Comparison of ENCODE assay signal across 8 cellular contexts in genomic region chr5:140372971-140373487, GRCh38. TPM values are rescaled to one million over a fixed set of nuclear protein-coding genes. Genes with fewer than 3 reads are reported as not detected.
DNase-seq lines count a peak whose midpoint lies in the region; ATAC-seq and TF ChIP-seq lines count a peak whose summit lies in the region.

No MANE protein-coding gene starts in this region.

- H3K27me3 ChIP-seq in upper lobe of left lung, result no peaks in the 10 kb centered on the region

- POLR2A ChIA-PET in HEK293T (lab: Yijun Ruan, JAX), result interaction anchor here (0.8 to 2.2 kb wide), 7 partner anchors 28 to 318 kb away, joined by 3 to 9 read pairs (median 3); partner anchors contain the start of genes ANKHD1, HARS1, HARS2 and IK

- no peak overlapping the region for H3K4me3 ChIP-seq in fibroblast of villous mesenchyme (ENCODE audit: low read depth, low read length)
- H3K4me3 ChIP-seq in upper lobe of left lung, result no peak overlapping the region

- H3K4me3 Mint-ChIP-seq in activated T-cell treated with anti-CD3 and anti-CD28 coated beads, Interleukin-2, amount 50 U/mL, for 24 hours, result no peak overlapping the region
- H3K4me3 Mint-ChIP-seq in natural killer cell treated with Interleukin-12 subunit alpha and Interleukin-12 subunit beta and Interleukin-15 and Interleukin-18, amount 100 ng/mL, for 72 hours, result no peak overlapping the region

- ATAC-seq in natural killer cell treated with Interleukin-12 subunit alpha and Interleukin-12 subunit beta and Interleukin-15 and Interleukin-18, amount 100 ng/mL, for 72 hours, result peak; percentile 48 to 75
- ATAC-seq in upper lobe of left lung (ENCODE audit: low FRiP score in 2 of 2) (peak; percentile 86 to 92), HG02798 (IDR thresholded peaks at IDR 0.05; ENCODE audit: poor library complexity, unreplicated experiment) (no peak)

- CTCF ChIA-PET in HEK293T (lab: Yijun Ruan, JAX), result interaction anchor here (0.6 to 2.0 kb wide), 22 partner anchors 9 to 353 kb away, joined by 3 to 15 read pairs (median 4); partner anchors contain the start of gene ANKHD1

- no peak for TF ChIP-seq POLR2A in upper lobe of left lung (IDR thresholded peaks at IDR 0.05)

- WGBS in upper lobe of left lung, 2 donors, result 6 to 12% methylated on average over 2 of the region's 2 CpGs

- no peaks in the 10 kb centered on the region for H3K36me3 ChIP-seq in upper lobe of left lung

- no peaks in the 10 kb centered on the region for H3K9me3 ChIP-seq in upper lobe of left lung

- H3K9me3 Mint-ChIP-seq in activated T-cell treated with anti-CD3 and anti-CD28 coated beads, Interleukin-2, amount 50 U/mL, for 24 hours, result no peaks in the 10 kb centered on the region
- no peaks in the 10 kb centered on the region for H3K9me3 Mint-ChIP-seq in natural killer cell treated with Interleukin-12 subunit alpha and Interleukin-12 subunit beta and Interleukin-15 and Interleukin-18, amount 100 ng/mL, for 72 hours

- no peaks in the 10 kb centered on the region for H3K4me1 Mint-ChIP-seq in activated T-cell treated with anti-CD3 and anti-CD28 coated beads, Interleukin-2, amount 50 U/mL, for 24 hours (ENCODE audit: low read depth)
- H3K4me1 Mint-ChIP-seq in natural killer cell treated with Interleukin-12 subunit alpha and Interleukin-12 subunit beta and Interleukin-15 and Interleukin-18, amount 100 ng/mL, for 72 hours (ENCODE audit: low read depth in 2 of 2), result peaks cover 7 to 8% of the 10 kb centered on the region in 2 donors

- no peaks in the 10 kb centered on the region for H3K27me3 Mint-ChIP-seq in activated T-cell treated with anti-CD3 and anti-CD28 coated beads, Interleukin-2, amount 50 U/mL, for 24 hours
- no peaks in the 10 kb centered on the region for H3K27me3 Mint-ChIP-seq in natural killer cell treated with Interleukin-12 subunit alpha and Interleukin-12 subunit beta and Interleukin-15 and Interleukin-18, amount 100 ng/mL, for 72 hours

- DNase-seq in DMS53 treated with DMSO at 0.1 percent for 48 hours (lab: John Stamatoyannopoulos, UW; ENCODE audit: unreplicated experiment) (peak; percentile 38), HEK293T (ENCODE audit: extremely low spot score) (peak; percentile 77), NCI-H774 (lab: John Stamatoyannopoulos, UW) (peak; percentile 43), fibroblast of villous mesenchyme (ENCODE audit: low read depth) (peak; percentile 75), upper lobe of left lung (peak in 1 of 2 donors; percentile 73)
- DNase-seq in activated T-cell treated with anti-CD3 and anti-CD28 coated beads, Interleukin-2, amount 50 U/mL, for 24 hours, result peak; percentile 60
- DNase-seq in natural killer cell treated with Interleukin-12 subunit alpha and Interleukin-12 subunit beta and Interleukin-15 and Interleukin-18, amount 100 ng/mL, for 72 hours (ENCODE audit: low spot score), result peak; percentile 70

- peaks cover 9 to 15% (median 11%) of the 10 kb centered on the region in 4 donors for H3K4me1 ChIP-seq in upper lobe of left lung

- peak; percentile 94 for TF ChIP-seq CTCF in fibroblast of villous mesenchyme (IDR thresholded peaks at IDR 0.05; ENCODE audit: insufficient read depth, low read depth, low read length)
- TF ChIP-seq CTCF in upper lobe of left lung (IDR thresholded peaks at IDR 0.05), result peak; percentile 76 to 82 (median 80)

- TF ChIP-seq EP300 in upper lobe of left lung (IDR thresholded peaks at IDR 0.05), result no peak

- no peak overlapping the region for H3K27ac Mint-ChIP-seq in activated T-cell treated with anti-CD3 and anti-CD28 coated beads, Interleukin-2, amount 50 U/mL, for 24 hours
- H3K27ac Mint-ChIP-seq in natural killer cell treated with Interleukin-12 subunit alpha and Interleukin-12 subunit beta and Interleukin-15 and Interleukin-18, amount 100 ng/mL, for 72 hours, result peak overlapping the region in 1 of 2 donors; percentile 10

- H3K36me3 Mint-ChIP-seq in activated T-cell treated with anti-CD3 and anti-CD28 coated beads, Interleukin-2, amount 50 U/mL, for 24 hours (ENCODE audit: low read depth), result no peaks in the 10 kb centered on the region
- no peaks in the 10 kb centered on the region for H3K36me3 Mint-ChIP-seq in natural killer cell treated with Interleukin-12 subunit alpha and Interleukin-12 subunit beta and Interleukin-15 and Interleukin-18, amount 100 ng/mL, for 72 hours

- H3K27ac ChIP-seq in upper lobe of left lung, result peak overlapping the region in 3 of 4 donors; percentile 4 to 42 (median 22)

TF ChIP-seq in HEK293T, 16 proteins besides CTCF, POLR2A, EP300 and RAD21:
- TF ChIP-seq SP1 (IDR thresholded peaks at IDR 0.05) (no peak), PKNOX1 (IDR thresholded peaks at IDR 0.05) (no peak), LEF1 (IDR thresholded peaks at IDR 0.05; ENCODE audit: borderline replicate concordance) (no peak), ARNT (IDR thresholded peaks at IDR 0.05) (no peak), CTBP1 (IDR thresholded peaks at IDR 0.05; ENCODE audit: borderline replicate concordance) (no peak), TARDBP (IDR thresholded peaks at IDR 0.05) (no peak), ELF4 (IDR thresholded peaks at IDR 0.05) (no peak), SUZ12 (IDR thresholded peaks at IDR 0.05) (no peak), L3MBTL2 (conservative IDR thresholded peaks at IDR 0.05) (no peak), NFRKB (IDR thresholded peaks at IDR 0.05) (no peak), HDGF (IDR thresholded peaks at IDR 0.05; ENCODE audit: borderline replicate concordance) (no peak), FOXK2 (IDR thresholded peaks at IDR 0.05) (no peak), ZNF384 (IDR thresholded peaks at IDR 0.05) (no peak), FOXM1 (IDR thresholded peaks at IDR 0.05; ENCODE audit: borderline replicate concordance) (no peak), BHLHE40 (IDR thresholded peaks at IDR 0.05; ENCODE audit: borderline replicate concordance) (no peak), FOXA1 (IDR thresholded peaks at IDR 0.05) (no peak)

RNA-seq across cellular contexts. Expression of gene SLC4A9, which starts 13.0 kb away (rescaled TPM):
- total RNA-seq in fibroblast of villous mesenchyme (not detected in 2 replicates), upper lobe of left lung (under 1 TPM in 3 of 6 donors, not detected in 3; 0.15 to 0.23 (median 0.17) TPM)
- total RNA-seq in natural killer cell treated with Interleukin-12 subunit alpha and Interleukin-12 subunit beta and Interleukin-15 and Interleukin-18, amount 100 ng/mL, for 72 hours, result not detected

RNA-seq across cellular contexts. Expression of gene HBEGF, which starts 26.6 kb away (rescaled TPM):
- 7.4 and 9.5 TPM in 2 replicates for total RNA-seq in fibroblast of villous mesenchyme
- 10 to 100 TPM; 56.0 to 63.0 TPM for total RNA-seq in natural killer cell treated with Interleukin-12 subunit alpha and Interleukin-12 subunit beta and Interleukin-15 and Interleukin-18, amount 100 ng/mL, for 72 hours
- total RNA-seq in upper lobe of left lung, result 10 to 100 TPM; 10.5 to 65.0 (median 49.5) TPM

RNA-seq across cellular contexts. Expression of gene ANKHD1, which starts 28.6 kb away (rescaled TPM):
- 64.8 and 66.0 TPM in 2 replicates for total RNA-seq in fibroblast of villous mesenchyme
- total RNA-seq in natural killer cell treated with Interleukin-12 subunit alpha and Interleukin-12 subunit beta and Interleukin-15 and Interleukin-18, amount 100 ng/mL, for 72 hours, result 100 to 1,000 TPM; 136 to 156 TPM
- total RNA-seq in upper lobe of left lung, result 100 to 1,000 TPM in 5 of 6 donors, 10 to 100 TPM in 1; 97.0 to 338 (median 135) TPM
